Comparison of ENCODE assay signal across 7 cellular contexts in genomic region chr22:40311646-40312045, GRCh38. TPM values are rescaled to one million over a fixed set of nuclear protein-coding genes. Genes with fewer than 3 reads are reported as not detected.
DNase-seq lines count a peak whose midpoint lies in the region; ATAC-seq and TF ChIP-seq lines count a peak whose summit lies in the region.
"Not testable (repeated sequence)": the region's sequence is repeated elsewhere in the genome, so short reads cannot be mapped to it uniquely, and the experiment has no call there.

No MANE protein-coding gene starts in this region.

- not testable (repeated sequence) for TF ChIP-seq POLR2A in esophagus muscularis mucosa (IDR thresholded peaks at IDR 0.05; ENCODE audit: low read depth); sigmoid colon (IDR thresholded peaks at IDR 0.05); transverse colon (IDR thresholded peaks at IDR 0.05)

- H3K4me1 ChIP-seq in esophagus muscularis mucosa (peaks cover 9 to 59% (median 57%) of the 10 kb centered on the region in 4 donors), sigmoid colon (peaks cover 0 to 41% (median 37%) of the 10 kb centered on the region in 4 donors), transverse colon (peaks cover 4 to 29% (median 12%) of the 10 kb centered on the region in 4 donors)
- not testable (repeated sequence) for H3K4me1 ChIP-seq in mucosa of descending colon (ENCODE audit: low read depth)

- not testable (repeated sequence) for TF ChIP-seq CTCF in CD4-positive, alpha-beta T cell (IDR thresholded peaks at IDR 0.05); esophagus muscularis mucosa (IDR thresholded peaks at IDR 0.05); mucosa of descending colon (IDR thresholded peaks at IDR 0.05); sigmoid colon (IDR thresholded peaks at IDR 0.05); transverse colon (IDR thresholded peaks at IDR 0.05)

- peaks cover 34 to 96% (median 68%) of the 10 kb centered on the region in 4 donors for H3K36me3 ChIP-seq in esophagus muscularis mucosa
- H3K36me3 ChIP-seq in mucosa of descending colon (ENCODE audit: low read depth) = peaks cover 27% of the 10 kb centered on the region
- peaks cover 31 to 76% (median 44%) of the 10 kb centered on the region in 4 donors for H3K36me3 ChIP-seq in sigmoid colon
- peaks cover 0 to 84% (median 22%) of the 10 kb centered on the region in 4 donors for H3K36me3 ChIP-seq in transverse colon

- intact Hi-C loops in CD4-positive, alpha-beta T cell (cut with DNase I, micrococcal nuclease); esophagus muscularis mucosa (cut with DNase I); mucosa of descending colon (cut with DNase I, micrococcal nuclease); sigmoid colon (cut with DNase I); transverse colon (cut with DNase I; ENCODE audit: low total_unique reads): not testable (repeated sequence)

- not testable (repeated sequence) for H3K4me3 Mint-ChIP-seq in CD4-positive, alpha-beta T cell; T-helper 17 cell; activated T-cell treated with anti-CD3 and anti-CD28 coated beads, Interleukin-2, amount 50 U/mL, for 72 hours

- peaks cover 51% of the 10 kb centered on the region for H3K4me1 Mint-ChIP-seq in CD4-positive, alpha-beta T cell (ENCODE audit: low read depth)
- peaks cover 29% of the 10 kb centered on the region for H3K4me1 Mint-ChIP-seq in T-helper 17 cell
- H3K4me1 Mint-ChIP-seq in activated T-cell treated with anti-CD3 and anti-CD28 coated beads, Interleukin-2, amount 50 U/mL, for 72 hours (ENCODE audit: low read depth) = peaks cover 28% of the 10 kb centered on the region

- POLR2A ChIA-PET in CD4-positive, alpha-beta T cell (lab: Charles Lee) = not testable (repeated sequence)

- not testable (repeated sequence) for ATAC-seq in CD4-positive, alpha-beta T cell (ENCODE audit: poor library complexity); T-helper 17 cell; activated T-cell treated with anti-CD3 and anti-CD28 coated beads, Interleukin-2, amount 50 U/mL, for 72 hours (replicated peaks in 1 of 2)
- ATAC-seq in mucosa of descending colon = peak; percentile 71

- WGBS in esophagus muscularis mucosa = 95% methylated on average over 12 of the region's 12 CpGs
- WGBS in sigmoid colon, 2 donors = 40 to 83% methylated on average over 12 of the region's 12 CpGs
- 76 to 78% methylated on average over 10 to 12 of the region's 12 CpGs for WGBS in transverse colon (ENCODE audit: low coverage in 1 of 2), 2 donors

- not testable (repeated sequence) for H3K27me3 Mint-ChIP-seq in CD4-positive, alpha-beta T cell; T-helper 17 cell; activated T-cell treated with anti-CD3 and anti-CD28 coated beads, Interleukin-2, amount 50 U/mL, for 72 hours (ENCODE audit: low read depth)

- not testable (repeated sequence) for H3K9me3 ChIP-seq in CD4-positive, alpha-beta T cell (ENCODE audit: control insufficient read depth, low read length); T-helper 17 cell (ENCODE audit: control insufficient read depth, low read length, poor library complexity, severe bottlenecking); esophagus muscularis mucosa; mucosa of descending colon; sigmoid colon; transverse colon

- H3K4me3 ChIP-seq in esophagus muscularis mucosa, mucosa of descending colon, sigmoid colon, transverse colon: not testable (repeated sequence)

- not testable (repeated sequence) for TF ChIP-seq EP300 in esophagus muscularis mucosa (IDR thresholded peaks at IDR 0.05); sigmoid colon (IDR thresholded peaks at IDR 0.05); transverse colon (IDR thresholded peaks at IDR 0.05; ENCODE audit: low read depth)

- peaks cover 98% of the 10 kb centered on the region for H3K36me3 Mint-ChIP-seq in CD4-positive, alpha-beta T cell (ENCODE audit: low read depth)
- H3K36me3 Mint-ChIP-seq in T-helper 17 cell (ENCODE audit: low read depth) = peaks cover 21% of the 10 kb centered on the region
- H3K36me3 Mint-ChIP-seq in activated T-cell treated with anti-CD3 and anti-CD28 coated beads, Interleukin-2, amount 50 U/mL, for 72 hours (ENCODE audit: insufficient read depth in 2 of 2) = peaks cover 23 to 36% of the 10 kb centered on the region in 2 donors

- DNase-seq in CD4-positive, alpha-beta T cell; T-helper 17 cell; activated T-cell treated with anti-CD3 and anti-CD28 coated beads, Interleukin-2, amount 50 U/mL, for 72 hours; esophagus muscularis mucosa (ENCODE audit: extremely low spot score); sigmoid colon: not testable (repeated sequence)
- peak in 2 of 3 donors; percentile 33 to 49 for DNase-seq in mucosa of descending colon
- DNase-seq in transverse colon = peak; percentile 49

- not testable (repeated sequence) for H3K9me3 Mint-ChIP-seq in CD4-positive, alpha-beta T cell; activated T-cell treated with anti-CD3 and anti-CD28 coated beads, Interleukin-2, amount 50 U/mL, for 72 hours

- not testable (repeated sequence) for H3K27ac ChIP-seq in CD4-positive, alpha-beta T cell (ENCODE audit: low read depth, low read length)
- H3K27ac ChIP-seq in esophagus muscularis mucosa (replicated peaks in 1 of 4) (peak overlapping the region; percentile 70 to 78 (median 74)), sigmoid colon (peak overlapping the region in 3 of 4 donors; percentile 74 to 77 (median 77)), transverse colon (peak overlapping the region; percentile 65 to 75 (median 70))

- H3K27ac Mint-ChIP-seq in CD4-positive, alpha-beta T cell = peak overlapping the region; percentile 37
- H3K27ac Mint-ChIP-seq in T-helper 17 cell = peak overlapping the region; percentile 74
- H3K27ac Mint-ChIP-seq in activated T-cell treated with anti-CD3 and anti-CD28 coated beads, Interleukin-2, amount 50 U/mL, for 72 hours = peak overlapping the region; percentile 20

- CTCF ChIA-PET in CD4-positive, alpha-beta T cell (lab: Charles Lee) = not testable (repeated sequence)

- in situ Hi-C loops in transverse colon (cut with MboI; ENCODE audit: low pct_ligation_motif_present in 1 of 4, low pct_unique_long_range_greater_than_20kb in 1 of 4, low sequenced_read_pairs in 3 of 4) = not testable (repeated sequence)

- not testable (repeated sequence) for H3K27me3 ChIP-seq in CD4-positive, alpha-beta T cell (ENCODE audit: control insufficient read depth, insufficient read depth, low read length); esophagus muscularis mucosa; sigmoid colon; transverse colon

RNA-seq across cellular contexts. Expression of gene ADSL, which starts 34.7 kb away (rescaled TPM):
- total RNA-seq in CD4-positive, alpha-beta T cell = 10 to 100 TPM; 62.9 to 75.3 TPM
- 10 to 100 TPM; 59.2 to 67.5 TPM for total RNA-seq in T-helper 17 cell
- 100 to 1,000 TPM in 1 of 2 donors, 10 to 100 TPM in 1; 98.7 to 102 TPM for total RNA-seq in activated T-cell treated with anti-CD3 and anti-CD28 coated beads, Interleukin-2, amount 50 U/mL, for 72 hours
- total RNA-seq in esophagus muscularis mucosa = 10 to 100 TPM; 58.7 to 91.1 (median 76.3) TPM
- total RNA-seq in mucosa of descending colon = 10 to 100 TPM; 34.0 to 48.1 (median 42.8) TPM
- total RNA-seq in sigmoid colon = 100 to 1,000 TPM in 2 of 4 donors, 10 to 100 TPM in 2; 86.7 to 469 (median 111) TPM
- polyA plus RNA-seq in sigmoid colon = 10 to 100 TPM; 34.0 to 55.0 (median 34.8) TPM
- total RNA-seq in transverse colon = 10 to 100 TPM; 13.5 to 70.7 (median 41.8) TPM

RNA-seq across cellular contexts. Expression of gene SGSM3, which starts 58.7 kb away (rescaled TPM):
- total RNA-seq in CD4-positive, alpha-beta T cell = 10 to 100 TPM; 87.9 to 89.9 TPM
- total RNA-seq in T-helper 17 cell = 10 to 100 TPM; 56.7 to 79.4 TPM
- 10 to 100 TPM; 47.1 to 55.8 TPM for total RNA-seq in activated T-cell treated with anti-CD3 and anti-CD28 coated beads, Interleukin-2, amount 50 U/mL, for 72 hours
- 10 to 100 TPM; 29.2 to 53.0 (median 37.1) TPM for total RNA-seq in esophagus muscularis mucosa
- 100 to 1,000 TPM in 2 of 3 donors, 10 to 100 TPM in 1; 89.8 to 128 (median 108) TPM for total RNA-seq in mucosa of descending colon
- 10 to 100 TPM; 27.0 to 51.2 (median 32.9) TPM for total RNA-seq in sigmoid colon
- 100 to 1,000 TPM; 102 to 119 (median 113) TPM for polyA plus RNA-seq in sigmoid colon
- 100 to 1,000 TPM in 2 of 4 donors, 10 to 100 TPM in 2; 84.5 to 274 (median 172) TPM for total RNA-seq in transverse colon

Comparison
In these comparisons a context has a peak if more than half of its experiments do, and no peak if none do; other contexts are left out.
1. H3K27ac Mint-ChIP-seq: peak in every context shown above with its lines; median percentile 74 in T-helper 17 cell; 37 in CD4-positive, alpha-beta T cell; 20 in activated T-cell treated with anti-CD3 and anti-CD28 coated beads, Interleukin-2, amount 50 U/mL, for 72 hours.